In the genomic region with DNA sequence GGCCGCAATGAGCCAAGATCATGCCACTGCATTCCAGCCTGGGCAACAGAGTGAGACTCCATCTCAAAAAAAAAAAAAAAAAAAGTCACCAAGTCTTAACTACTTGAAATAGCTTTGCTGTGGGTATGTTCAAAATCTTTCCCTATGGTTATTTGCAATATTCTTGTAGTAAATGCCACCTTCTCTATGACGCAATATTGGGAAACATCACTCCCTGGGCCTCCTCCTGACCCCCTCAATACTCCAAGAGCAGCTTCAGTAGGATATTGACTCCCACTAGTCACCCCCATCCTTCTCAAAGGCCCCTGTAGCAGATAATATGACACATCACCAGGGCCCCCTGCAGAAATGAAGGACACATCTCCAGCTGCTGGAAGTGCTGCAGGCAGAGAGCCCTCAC, we compare ENCODE assay signal across 37 cellular contexts.
"Had no signal": no experiment of that assay in that cellular context is flagged by ENCODE, and none has a peak within 500 bp of the region (broad histone marks: within the 10 kb centered on the region; RNA-seq: fewer than 3 reads in every experiment).

No MANE protein-coding gene starts in this region.

- H3K4me3 ChIP-seq: adrenal gland, body of pancreas, breast epithelium had no signal

- H3K36me3 ChIP-seq: adrenal gland, brain microvascular endothelial cell, breast epithelium had no signal

- H3K27ac Mint-ChIP-seq: activated B cell treated with CpG ODN at 0.5 μM for 24 hours; activated CD4-positive, alpha-beta memory T cell treated with anti-CD3 and anti-CD28 coated beads for 36 hours; activated CD4-positive, alpha-beta T cell treated with anti-CD3 and anti-CD28 coated beads, Interleukin-2, amount 10 ng/mL, durations not matched to agents 24 days and 14 days; activated CD8-positive, alpha-beta T cell treated with anti-CD3 and anti-CD28 coated beads for 36 hours; activated naive CD4-positive, alpha-beta T cell treated with anti-CD3 and anti-CD28 coated beads for 36 hours; activated naive CD4-positive, alpha-beta T cell treated with anti-CD3 and anti-CD28 coated beads, Interleukin-2, amount 50 U/mL, for 72 hours; activated naive CD8-positive, alpha-beta T cell treated with anti-CD3 and anti-CD28 coated beads for 36 hours; activated T-cell treated with anti-CD3 and anti-CD28 coated beads, Interleukin-2, amount 50 U/mL, for 72 hours; activated T-helper 1 cell treated with anti-CD3 and anti-CD28 coated beads, Interleukin-12 subunit alpha, Interleukin-12 subunit beta, Interleukin-2, Interleukin-4 antibody, amounts not matched to agents 30 ng/mL and 10 ng/mL and 1 ng/mL, durations not matched to agents 14 hours and 24 hours and 36 hours; activated T-helper 17 cell treated with anti-CD3 and anti-CD28 coated beads, Interleukin-2, amount 50 U/mL, for 72 hours; T-helper 1 cell treated with Interleukin-12 subunit alpha and Interleukin-12 subunit beta and Interleukin-4 antibody, amounts not matched to agents 30 μg/mL and 1 μg/mL, for 36 hours; T-helper 2 cell treated with Interferon-gamma antibody and Interleukin-4, amounts not matched to agents 5 μg/mL and 100 μg/mL, for 36 hours had no signal

- H3K9me3 Mint-ChIP-seq: activated B cell treated with CpG ODN at 0.5 μM for 24 hours; activated CD4-positive, alpha-beta memory T cell treated with anti-CD3 and anti-CD28 coated beads for 36 hours; activated CD4-positive, alpha-beta T cell treated with anti-CD3 and anti-CD28 coated beads, Interleukin-2, amount 10 ng/mL, durations not matched to agents 24 days and 14 days; activated CD8-positive, alpha-beta T cell treated with anti-CD3 and anti-CD28 coated beads for 36 hours; activated naive CD4-positive, alpha-beta T cell treated with anti-CD3 and anti-CD28 coated beads for 36 hours; activated naive CD8-positive, alpha-beta T cell treated with anti-CD3 and anti-CD28 coated beads for 36 hours; activated T-cell treated with anti-CD3 and anti-CD28 coated beads, Interleukin-2, amount 50 U/mL, for 4 hours; activated T-cell treated with anti-CD3 and anti-CD28 coated beads, Interleukin-2, amount 50 U/mL, for 72 hours; activated T-helper 1 cell treated with anti-CD3 and anti-CD28 coated beads, Interleukin-12 subunit alpha, Interleukin-12 subunit beta, Interleukin-2, Interleukin-4 antibody, amounts not matched to agents 30 ng/mL and 10 ng/mL and 1 ng/mL, durations not matched to agents 14 hours and 24 hours and 36 hours; activated T-helper 17 cell treated with anti-CD3 and anti-CD28 coated beads, Interleukin-2, amount 50 U/mL, for 72 hours; T-helper 1 cell treated with Interleukin-12 subunit alpha and Interleukin-12 subunit beta and Interleukin-4 antibody, amounts not matched to agents 30 μg/mL and 1 μg/mL, for 36 hours; T-helper 2 cell treated with Interferon-gamma antibody and Interleukin-4, amounts not matched to agents 5 μg/mL and 100 μg/mL, for 36 hours had no signal

- H3K27me3 ChIP-seq: adrenal gland, body of pancreas, brain microvascular endothelial cell had no signal

- ATAC-seq: activated CD8-positive, alpha-beta T cell treated with anti-CD3 and anti-CD28 coated beads for 36 hours; activated naive CD4-positive, alpha-beta T cell treated with anti-CD3 and anti-CD28 coated beads, Interleukin-2, amount 50 U/mL, for 72 hours; activated T-cell treated with anti-CD3 and anti-CD28 coated beads, Interleukin-2, amount 50 U/mL, for 4 hours; activated T-cell treated with anti-CD3 and anti-CD28 coated beads, Interleukin-2, amount 50 U/mL, for 72 hours; activated T-helper 17 cell treated with anti-CD3 and anti-CD28 coated beads, Interleukin-2, amount 50 U/mL, for 72 hours; body of pancreas had no signal

- H3K4me3 Mint-ChIP-seq: activated B cell treated with CpG ODN at 0.5 μM for 24 hours; activated CD4-positive, alpha-beta memory T cell treated with anti-CD3 and anti-CD28 coated beads for 36 hours; activated CD4-positive, alpha-beta T cell treated with anti-CD3 and anti-CD28 coated beads, Interleukin-2, amount 10 ng/mL, durations not matched to agents 24 days and 14 days; activated CD8-positive, alpha-beta T cell treated with anti-CD3 and anti-CD28 coated beads for 36 hours; activated naive CD4-positive, alpha-beta T cell treated with anti-CD3 and anti-CD28 coated beads for 36 hours; activated naive CD8-positive, alpha-beta T cell treated with anti-CD3 and anti-CD28 coated beads for 36 hours; activated T-cell treated with anti-CD3 and anti-CD28 coated beads, Interleukin-2, amount 50 U/mL, for 4 hours; activated T-cell treated with anti-CD3 and anti-CD28 coated beads, Interleukin-2, amount 50 U/mL, for 72 hours; activated T-helper 1 cell treated with anti-CD3 and anti-CD28 coated beads, Interleukin-12 subunit alpha, Interleukin-12 subunit beta, Interleukin-2, Interleukin-4 antibody, amounts not matched to agents 30 ng/mL and 10 ng/mL and 1 ng/mL, durations not matched to agents 14 hours and 24 hours and 36 hours; activated T-helper 17 cell treated with anti-CD3 and anti-CD28 coated beads, Interleukin-2, amount 50 U/mL, for 72 hours; T-helper 1 cell treated with Interleukin-12 subunit alpha and Interleukin-12 subunit beta and Interleukin-4 antibody, amounts not matched to agents 30 μg/mL and 1 μg/mL, for 36 hours; T-helper 2 cell treated with Interferon-gamma antibody and Interleukin-4, amounts not matched to agents 5 μg/mL and 100 μg/mL, for 36 hours had no signal

- FAIRE-seq: astrocyte, TTC549 had no signal

- H3K27ac ChIP-seq: adrenal gland, body of pancreas, brain microvascular endothelial cell, breast epithelium, VCaP had no signal

- H3K9me3 ChIP-seq: adrenal gland, body of pancreas, breast epithelium had no signal

- H3K4me1 Mint-ChIP-seq: activated B cell treated with CpG ODN at 0.5 μM for 24 hours; activated CD4-positive, alpha-beta T cell treated with anti-CD3 and anti-CD28 coated beads, Interleukin-2, amount 10 ng/mL, durations not matched to agents 24 days and 14 days; activated naive CD8-positive, alpha-beta T cell treated with anti-CD3 and anti-CD28 coated beads for 36 hours; activated T-helper 17 cell treated with anti-CD3 and anti-CD28 coated beads, Interleukin-2, amount 50 U/mL, for 72 hours had no signal

- H3K36me3 Mint-ChIP-seq: activated CD4-positive, alpha-beta memory T cell treated with anti-CD3 and anti-CD28 coated beads for 36 hours; activated naive CD4-positive, alpha-beta T cell treated with anti-CD3 and anti-CD28 coated beads, Interleukin-2, amount 50 U/mL, for 72 hours; activated naive CD8-positive, alpha-beta T cell treated with anti-CD3 and anti-CD28 coated beads for 36 hours had no signal

- H3K4me1 ChIP-seq: adrenal gland, body of pancreas, breast epithelium had no signal

- DNase-seq: activated B cell treated with CpG ODN at 0.5 μM for 24 hours; activated CD4-positive, alpha-beta memory T cell treated with anti-CD3 and anti-CD28 coated beads for 36 hours; activated CD4-positive, alpha-beta T cell treated with anti-CD3 and anti-CD28 coated beads for 4 hours; activated CD4-positive, alpha-beta T cell treated with anti-CD3 and anti-CD28 coated beads, Interleukin-2, amount 10 ng/mL, durations not matched to agents 24 days and 14 days; activated CD4-positive, alpha-beta T cell treated with anti-CD3 and anti-CD28 coated beads, Interleukin-2, amount 50 U/mL, for 1 hour; activated CD4-positive, alpha-beta T cell treated with anti-CD3 and anti-CD28 coated beads, Interleukin-2, amount 50 U/mL, for 4 hours; activated CD4-positive, CD25-positive, alpha-beta regulatory T cell treated with anti-CD3 and anti-CD28 coated beads, Interleukin-2, amount 50 U/mL, for 72 hours; activated CD8-positive, alpha-beta memory T cell treated with anti-CD3 and anti-CD28 coated beads, Interleukin-2, amount 50 U/mL, for 4 hours; activated CD8-positive, alpha-beta T cell treated with anti-CD3 and anti-CD28 coated beads for 36 hours; activated effector memory CD4-positive, alpha-beta T cell treated with anti-CD3 and anti-CD28 coated beads, Interleukin-2, amount 50 U/mL, for 16 hours; activated gamma-delta T cell treated with Interleukin-2 at 50 U/mL for 16 hours; activated naive CD4-positive, alpha-beta T cell; activated naive CD4-positive, alpha-beta T cell treated with anti-CD3 and anti-CD28 coated beads for 36 hours; activated naive CD4-positive, alpha-beta T cell treated with anti-CD3 and anti-CD28 coated beads, Interleukin-2, amount 50 U/mL, for 16 hours; activated naive CD8-positive, alpha-beta T cell treated with anti-CD3 and anti-CD28 coated beads for 36 hours; activated T-cell treated with anti-CD3 and anti-CD28 coated beads for 4 hours; activated T-cell treated with anti-CD3 and anti-CD28 coated beads, Interleukin-2, amount 50 U/mL, for 1 hour; activated T-cell treated with anti-CD3 and anti-CD28 coated beads, Interleukin-2, amount 50 U/mL, for 4 hours; activated T-cell treated with anti-CD3 and anti-CD28 coated beads, Interleukin-2, amount 50 U/mL, for 72 hours; adrenal gland; amniotic stem cell; aorta; body of pancreas; brain microvascular endothelial cell; central memory CD4-positive, alpha-beta T cell; T-helper 1 cell; T-helper 2 cell; T-helper 9 cell had no signal
